ENCODE assay signal across 8 cellular contexts in genomic region chr13:48975926-48976676, GRCh38. TPM values are rescaled to one million over a fixed set of nuclear protein-coding genes. Genes with fewer than 3 reads are reported as not detected.
DNase-seq lines count a peak whose midpoint lies in the region; ATAC-seq, FAIRE-seq and TF ChIP-seq lines count a peak whose summit lies in the region.

No MANE protein-coding gene starts in this region.

- peaks cover 2% of the 10 kb centered on the region for H3K36me3 Mint-ChIP-seq in astrocyte (ENCODE audit: low read depth, unreplicated experiment)

- H3K79me2 ChIP-seq in astrocyte (ENCODE audit: insufficient read depth, low read length) (peaks cover 46% of the 10 kb centered on the region), hepatocyte (peaks cover 48% of the 10 kb centered on the region)

- H3K9me3 ChIP-seq in astrocyte (ENCODE audit: insufficient read depth, low read depth, low read length) (no peaks in the 10 kb centered on the region), hepatocyte (ENCODE audit: low read depth) (no peaks in the 10 kb centered on the region)

- H3K36me3 ChIP-seq in astrocyte (ENCODE audit: insufficient read depth, low read length): no peaks in the 10 kb centered on the region
- no peaks in the 10 kb centered on the region for H3K36me3 ChIP-seq in hepatocyte (replicated peaks; ENCODE audit: insufficient read depth, low read depth)

- peak overlapping the region; percentile 97 for H3K9ac ChIP-seq in astrocyte (ENCODE audit: low read length)

- TF ChIP-seq CTCF in astrocyte (IDR thresholded peaks at IDR 0.05; ENCODE audit: insufficient read depth, low read depth, low read length) (no peak), hepatocyte (IDR thresholded peaks at IDR 0.05; ENCODE audit: poor library complexity) (peak; percentile 8), retinal pigment epithelial cell (conservative IDR thresholded peaks at IDR 0.05; ENCODE audit: low read depth, low read length) (no peak)

- H3K27me3 ChIP-seq in astrocyte (ENCODE audit: insufficient read depth, low read length): no peaks in the 10 kb centered on the region
- no peaks in the 10 kb centered on the region for H3K27me3 ChIP-seq in hepatocyte

- H3K4me1 ChIP-seq in astrocyte (ENCODE audit: insufficient read depth, low read length): peaks cover 3% of the 10 kb centered on the region
- H3K4me1 ChIP-seq in hepatocyte (ENCODE audit: insufficient read depth): peaks cover 18% of the 10 kb centered on the region

- peaks cover 11% of the 10 kb centered on the region for H4K20me1 ChIP-seq in astrocyte (ENCODE audit: insufficient read depth, low read length)
- H4K20me1 ChIP-seq in hepatocyte (ENCODE audit: insufficient read depth, poor library complexity, severe bottlenecking): peaks cover 14% of the 10 kb centered on the region

- peak overlapping the region; percentile 92 for H3K27ac Mint-ChIP-seq in astrocyte (ENCODE audit: unreplicated experiment)

- ATAC-seq in GM18505 (IDR thresholded peaks at IDR 0.05; ENCODE audit: unreplicated experiment) (peak; percentile 67), HG02884 (IDR thresholded peaks at IDR 0.05; ENCODE audit: unreplicated experiment) (peak; percentile 45)

- no peaks in the 10 kb centered on the region for H3K27me3 Mint-ChIP-seq in astrocyte (ENCODE audit: low read depth, unreplicated experiment)

- FAIRE-seq in astrocyte (lab: Jason Lieb, UNC): no peak

- WGBS in hepatocyte (ENCODE audit: low lambda C conversion rate, missing lambda C conversion rate): 2% methylated on average over 51 of the region's 85 CpGs

- H3K27ac ChIP-seq in astrocyte (ENCODE audit: low read depth, low read length): peak overlapping the region; percentile 91
- H3K27ac ChIP-seq in hepatocyte: peak overlapping the region; percentile 100

- H3K4me3 Mint-ChIP-seq in astrocyte (ENCODE audit: unreplicated experiment): peak overlapping the region; percentile 91

- peak; percentile 80 for TF ChIP-seq POLR2A in GM18505 (IDR thresholded peaks at IDR 0.05; ENCODE audit: borderline replicate concordance, extremely low read depth, insufficient read depth, insufficient read length)

- no peaks in the 10 kb centered on the region for H3K9me2 ChIP-seq in hepatocyte (replicated peaks; ENCODE audit: insufficient read depth)

- peaks cover 16% of the 10 kb centered on the region for H3K4me1 Mint-ChIP-seq in astrocyte (ENCODE audit: low read depth, unreplicated experiment)

- H2AFZ ChIP-seq in astrocyte (ENCODE audit: low read depth, low read length) (peak overlapping the region; percentile 82), hepatocyte (peak overlapping the region; percentile 94)

- peak overlapping the region; percentile 99 for H3K4me3 ChIP-seq in astrocyte (ENCODE audit: insufficient read depth, low read depth, low read length)
- H3K4me3 ChIP-seq in hepatocyte: peak overlapping the region; percentile 64
- peak overlapping the region; percentile 89 for H3K4me3 ChIP-seq in retinal pigment epithelial cell (ENCODE audit: low read length)

- peaks cover 27% of the 10 kb centered on the region for H3K9me3 Mint-ChIP-seq in astrocyte (ENCODE audit: unreplicated experiment)

- DNase-seq in NCI-H1694 (lab: John Stamatoyannopoulos, UW): peak; percentile 29
- DNase-seq in T-helper 22 cell (ENCODE audit: low read depth): peak; percentile 80
- DNase-seq in astrocyte (ENCODE audit: low read depth): peak; percentile 62
- DNase-seq in hepatocyte (ENCODE audit: low spot score): peak; percentile 79
- DNase-seq in retinal pigment epithelial cell (ENCODE audit: low read depth): peak; percentile 35
- no peak for DNase-seq in middle frontal gyrus (ENCODE audit: extremely low spot score, low spot score)

- H3K4me2 ChIP-seq in astrocyte (ENCODE audit: low read length): peak overlapping the region; percentile 96
- H3K4me2 ChIP-seq in hepatocyte: peak overlapping the region; percentile 80

RNA-seq across cellular contexts. Expression of gene FNDC3A, which starts 0.4 kb away (rescaled TPM):
- 81.2 and 82.6 TPM in 2 replicates for total RNA-seq in astrocyte
- total RNA-seq in hepatocyte: 62.0 and 73.5 TPM in 2 replicates
- 21.9 and 22.8 TPM in 2 replicates for polyA plus RNA-seq in hepatocyte
